ENCODE assay signal across 18 cellular contexts in the genomic region with DNA sequence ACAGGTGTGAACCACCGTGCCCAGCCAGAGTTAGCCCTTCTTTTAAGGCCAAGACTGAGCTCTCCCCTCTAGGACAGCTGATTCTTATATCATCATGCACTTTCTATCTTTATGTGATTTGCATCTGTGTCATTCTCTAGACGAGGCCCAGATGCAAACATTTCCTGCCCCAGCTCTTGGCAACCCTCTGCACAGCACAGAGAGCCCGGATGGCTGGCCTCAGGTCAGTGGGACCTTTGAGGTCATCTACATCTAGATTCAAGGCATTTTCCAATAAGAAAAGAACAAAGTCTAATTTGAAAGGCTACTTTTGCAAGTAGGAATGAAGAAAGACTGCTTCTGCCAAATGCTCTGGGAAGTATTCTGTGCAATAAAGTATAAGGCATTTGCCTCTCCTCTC.
"Had no signal": no experiment of that assay in that cellular context is flagged by ENCODE, and none has a peak within 500 bp of the region (broad histone marks: within the 10 kb centered on the region; RNA-seq: fewer than 3 reads in every experiment).

No MANE protein-coding gene starts in this region.

- H3K4me2 ChIP-seq: hepatocyte had no signal

- H3K9me3 ChIP-seq: mucosa of descending colon, ovary, right atrium auricular region, suprapubic skin, thyroid gland, upper lobe of right lung, vagina had no signal

- H2AFZ ChIP-seq: hepatocyte had no signal

- H3K4me1 ChIP-seq: right atrium auricular region, suprapubic skin, thyroid gland, upper lobe of right lung, vagina had no signal

- ATAC-seq: mucosa of descending colon; naive thymus-derived CD8-positive, alpha-beta T cell; stimulated activated effector memory CD8-positive, alpha-beta T cell treated with anti-CD3 and anti-CD28 coated beads, Interleukin-12 subunit alpha, Interleukin-12 subunit beta, amount 100 ng/mL, for 72 hours; stimulated activated naive CD8-positive, alpha-beta T cell treated with anti-CD3 and anti-CD28 coated beads, Interleukin-15, Interleukin-2, amounts not matched to agents 100 U/mL and 50 U/mL, for 24 hours; upper lobe of right lung had no signal

- H3K79me2 ChIP-seq: hepatocyte had no signal

- DNase-seq: cortex of kidney; effector memory CD4-positive, alpha-beta T cell; foreskin melanocyte; head of caudate nucleus; kidney glomerular epithelial cell; mucosa of descending colon; naive thymus-derived CD8-positive, alpha-beta T cell; ovary; stimulated activated CD4-positive, alpha-beta T cell treated with anti-CD3 and anti-CD28 coated beads, Interleukin-4, amount 100 ng/mL, for 1 hour; stimulated activated CD8-positive, alpha-beta memory T cell treated with anti-CD3 and anti-CD28 coated beads, Interleukin-4, amount 100 ng/mL, for 48 hours; stimulated activated naive CD8-positive, alpha-beta T cell treated with anti-CD3 and anti-CD28 coated beads, Interleukin-15, Interleukin-2, amounts not matched to agents 100 U/mL and 50 U/mL, for 24 hours; thyroid gland; upper lobe of right lung had no signal

- H3K4me3 Mint-ChIP-seq: naive thymus-derived CD8-positive, alpha-beta T cell; stimulated activated effector memory CD8-positive, alpha-beta T cell treated with anti-CD3 and anti-CD28 coated beads, Interleukin-12 subunit alpha, Interleukin-12 subunit beta, amount 100 ng/mL, for 72 hours had no signal

- H3K27me3 ChIP-seq: hepatocyte, ovary, right atrium auricular region, suprapubic skin, thyroid gland, upper lobe of right lung, vagina had no signal

- H3K4me1 Mint-ChIP-seq: stimulated activated effector memory CD8-positive, alpha-beta T cell treated with anti-CD3 and anti-CD28 coated beads, Interleukin-12 subunit alpha, Interleukin-12 subunit beta, amount 100 ng/mL, for 72 hours had no signal

- H3K9me3 Mint-ChIP-seq: naive thymus-derived CD8-positive, alpha-beta T cell; stimulated activated effector memory CD8-positive, alpha-beta T cell treated with anti-CD3 and anti-CD28 coated beads, Interleukin-12 subunit alpha, Interleukin-12 subunit beta, amount 100 ng/mL, for 72 hours had no signal

- H3K36me3 ChIP-seq: ovary, right atrium auricular region, suprapubic skin, thyroid gland, upper lobe of right lung, vagina had no signal

- H3K36me3 Mint-ChIP-seq: stimulated activated effector memory CD8-positive, alpha-beta T cell treated with anti-CD3 and anti-CD28 coated beads, Interleukin-12 subunit alpha, Interleukin-12 subunit beta, amount 100 ng/mL, for 72 hours had no signal

- H3K27ac ChIP-seq: hepatocyte, ovary, right atrium auricular region, suprapubic skin, thyroid gland, upper lobe of right lung, vagina had no signal

- H3K4me3 ChIP-seq: hepatocyte, mucosa of descending colon, ovary, right atrium auricular region, suprapubic skin, thyroid gland, upper lobe of right lung, vagina had no signal

- H3K27ac Mint-ChIP-seq: naive thymus-derived CD8-positive, alpha-beta T cell; stimulated activated effector memory CD8-positive, alpha-beta T cell treated with anti-CD3 and anti-CD28 coated beads, Interleukin-12 subunit alpha, Interleukin-12 subunit beta, amount 100 ng/mL, for 72 hours had no signal
